ENCODE assay signal across 1 cellular context in the genomic region with DNA sequence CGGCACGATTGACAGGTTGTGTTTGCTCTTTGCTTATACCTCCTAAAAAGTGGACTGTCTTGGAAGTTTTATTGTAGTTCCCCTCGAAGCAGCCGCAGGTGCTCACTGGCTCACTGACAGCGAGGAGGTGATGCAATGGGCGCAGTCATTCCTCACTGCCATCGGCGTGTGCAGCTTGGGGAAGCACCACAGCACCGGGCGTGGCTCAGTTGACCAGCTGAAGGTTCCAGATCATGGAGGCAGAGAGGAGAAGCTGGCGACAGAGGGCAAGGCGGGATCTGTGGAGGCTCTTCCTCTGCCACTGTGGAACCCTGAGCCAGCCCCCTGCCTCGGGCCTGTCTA.
A peak's percentile ranks its signal among the peaks of the same experiment; 100 is the strongest.
TF ChIP-seq lines count a peak whose summit lies in the region.

No MANE protein-coding gene starts in this region.

TF ChIP-seq in GM12878, 131 proteins besides CTCF, POLR2A, EP300 and RAD21 (continued from another document):
- TF ChIP-seq, protein P1, sequence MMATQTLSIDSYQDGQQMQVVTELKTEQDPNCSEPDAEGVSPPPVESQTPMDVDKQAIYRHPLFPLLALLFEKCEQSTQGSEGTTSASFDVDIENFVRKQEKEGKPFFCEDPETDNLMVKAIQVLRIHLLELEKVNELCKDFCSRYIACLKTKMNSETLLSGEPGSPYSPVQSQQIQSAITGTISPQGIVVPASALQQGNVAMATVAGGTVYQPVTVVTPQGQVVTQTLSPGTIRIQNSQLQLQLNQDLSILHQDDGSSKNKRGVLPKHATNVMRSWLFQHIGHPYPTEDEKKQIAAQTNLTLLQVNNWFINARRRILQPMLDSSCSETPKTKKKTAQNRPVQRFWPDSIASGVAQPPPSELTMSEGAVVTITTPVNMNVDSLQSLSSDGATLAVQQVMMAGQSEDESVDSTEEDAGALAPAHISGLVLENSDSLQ (IDR thresholded peaks at IDR 0.05) = peak; percentile 34; the same call in 1 of the 2 replicates
- peak in 1 of 2 experiments; percentile 14; a peak in 1 of 4 replicates for TF ChIP-seq CEBPB (IDR thresholded peaks at IDR 0.05; ENCODE audit: borderline replicate concordance in 1 of 2, low read depth in 2 of 2, low read length in 2 of 2)
